15 cellular contexts compared by ENCODE assay signal in genomic region chr2:1590611-1591460, GRCh38.
DNase-seq lines count a peak whose midpoint lies in the region; ATAC-seq, FAIRE-seq and TF ChIP-seq lines count a peak whose summit lies in the region.
"Had no signal": no experiment of that assay in that cellular context is flagged by ENCODE, and none has a peak within 500 bp of the region (broad histone marks: within the 10 kb centered on the region; RNA-seq: fewer than 3 reads in every experiment).

No MANE protein-coding gene starts in this region.

- H3K4me1 Mint-ChIP-seq in HFFc6 (ENCODE audit: low read depth) = no peaks in the 10 kb centered on the region
- peaks cover 13% of the 10 kb centered on the region for H3K4me1 Mint-ChIP-seq in osteocyte (ENCODE audit: unreplicated experiment)
- no peaks in the 10 kb centered on the region for H3K4me1 Mint-ChIP-seq in activated T-cell treated with anti-CD3 and anti-CD28 coated beads, Interleukin-2, amount 50 U/mL, for 4 hours (ENCODE audit: low read depth)
- H3K4me1 Mint-ChIP-seq: activated CD4-positive, alpha-beta T cell treated with anti-CD3 and anti-CD28 coated beads, Interleukin-2, amount 10 ng/mL, durations not matched to agents 7 days and 5 days; CD14-positive monocyte had no signal

- peaks cover 15% of the 10 kb centered on the region for H3K27me3 Mint-ChIP-seq in HFFc6 (ENCODE audit: insufficient read depth)
- no peaks in the 10 kb centered on the region for H3K27me3 Mint-ChIP-seq in osteocyte (ENCODE audit: unreplicated experiment)
- H3K27me3 Mint-ChIP-seq in activated T-cell treated with anti-CD3 and anti-CD28 coated beads, Interleukin-2, amount 50 U/mL, for 4 hours (ENCODE audit: low read depth) = peaks cover 21% of the 10 kb centered on the region

- H3K4me1 ChIP-seq in SJCRH30 (peaks cover 51% of the 10 kb centered on the region), small intestine (ENCODE audit: control insufficient read depth in 2 of 2, insufficient read depth in 1 of 2, low read depth in 1 of 2, low read length in 1 of 2) (no peaks in the 10 kb centered on the region)

- intact Hi-C loops in left cardiac atrium (cut with DNase I) = loop anchor here (5.0 to 10.0 kb wide), 2 partner anchors 151 to 154 kb away; partner anchors contain the start of gene PXDN (in 2 of the 2)

- H3K9me3 Mint-ChIP-seq in HFFc6 (no peaks in the 10 kb centered on the region; the same call in 1 of the 2 replicates), osteocyte (ENCODE audit: unreplicated experiment) (no peaks in the 10 kb centered on the region)
- no peaks in the 10 kb centered on the region for H3K9me3 Mint-ChIP-seq in activated T-cell treated with anti-CD3 and anti-CD28 coated beads, Interleukin-2, amount 50 U/mL, for 4 hours
- H3K9me3 Mint-ChIP-seq: activated CD4-positive, alpha-beta T cell treated with anti-CD3 and anti-CD28 coated beads, Interleukin-2, amount 10 ng/mL, durations not matched to agents 7 days and 5 days; CD14-positive monocyte; stimulated activated naive CD8-positive, alpha-beta T cell treated with anti-CD3 and anti-CD28 coated beads, Interleukin-15, Interleukin-2, amounts not matched to agents 100 ng/mL and 50 ng/mL, for 24 hours had no signal

- no peaks in the 10 kb centered on the region for H3K36me3 ChIP-seq in SJCRH30
- H3K36me3 ChIP-seq in small intestine (ENCODE audit: control insufficient read depth in 2 of 2, insufficient read depth in 2 of 2, low read length in 2 of 2) = no peaks in the 10 kb centered on the region

- H3K36me3 Mint-ChIP-seq in HFFc6 (ENCODE audit: low read depth) (peaks cover 7% of the 10 kb centered on the region; the same call in 1 of the 2 replicates), osteocyte (ENCODE audit: unreplicated experiment) (no peaks in the 10 kb centered on the region)
- H3K36me3 Mint-ChIP-seq in activated T-cell treated with anti-CD3 and anti-CD28 coated beads, Interleukin-2, amount 50 U/mL, for 4 hours (ENCODE audit: insufficient read depth) = no peaks in the 10 kb centered on the region
- H3K36me3 Mint-ChIP-seq: CD14-positive monocyte had no signal

- FAIRE-seq in small intestine (lab: Jason Lieb, UNC) = no peak

- no peaks in the 10 kb centered on the region; the same call in 1 of the 2 replicates for H3K27me3 ChIP-seq in SJCRH30
- H3K27me3 ChIP-seq in small intestine (ENCODE audit: control insufficient read depth in 2 of 2, insufficient read depth in 2 of 2, low read length in 2 of 2) = no peaks in the 10 kb centered on the region

- 66 to 75% (median 72%) methylated on average over 18 of the region's 18 CpGs for WGBS in small intestine, 3 donors

- ATAC-seq in left cardiac atrium = no peak
- ATAC-seq in activated T-cell treated with anti-CD3 and anti-CD28 coated beads, Interleukin-2, amount 50 U/mL, for 4 hours = no peak

- H3K27ac Mint-ChIP-seq in HFFc6 (no peak overlapping the region), osteocyte (ENCODE audit: unreplicated experiment) (no peak overlapping the region)
- H3K27ac Mint-ChIP-seq: activated CD4-positive, alpha-beta T cell treated with anti-CD3 and anti-CD28 coated beads, Interleukin-2, amount 10 ng/mL, durations not matched to agents 7 days and 5 days; stimulated activated naive CD8-positive, alpha-beta T cell treated with anti-CD3 and anti-CD28 coated beads, Interleukin-15, Interleukin-2, amounts not matched to agents 100 ng/mL and 50 ng/mL, for 24 hours had no signal

- H3K9me3 ChIP-seq in SJCRH30 (replicated peaks) (no peaks in the 10 kb centered on the region), small intestine (ENCODE audit: control insufficient read depth, low read depth) (no peaks in the 10 kb centered on the region)

- H3K27ac ChIP-seq in SJCRH30 = no peak overlapping the region
- H3K27ac ChIP-seq in small intestine (ENCODE audit: low read depth in 1 of 2, low read length in 1 of 2) = no peak overlapping the region

- no peak overlapping the region for H3K4me3 ChIP-seq in SJCRH30
- no peak overlapping the region for H3K4me3 ChIP-seq in small intestine (ENCODE audit: low read depth in 1 of 2, low read length in 2 of 2)

- DNase-seq in HFFc6 (no peak), SJCRH30 (peak; percentile 43 to 61), left cardiac atrium (peak; percentile 43), osteocyte (ENCODE audit: extremely low spot score, unreplicated experiment) (no peak), small intestine (no peak), T-helper 2 cell (no peak)
- DNase-seq in activated T-cell treated with anti-CD3 and anti-CD28 coated beads, Interleukin-2, amount 50 U/mL, for 4 hours = no peak
- DNase-seq in activated CD4-positive, alpha-beta T cell treated with anti-CD3 and anti-CD28 coated beads for 4 hours = no peak
- DNase-seq: activated CD4-positive, alpha-beta T cell treated with anti-CD3 and anti-CD28 coated beads, Interleukin-2, amount 10 ng/mL, durations not matched to agents 7 days and 5 days; activated gamma-delta T cell treated with Interleukin-2 at 50 U/mL for 16 hours; cerebellar nuclear complex; NCI-H1092 treated with DMSO at 0.1 percent for 48 hours; stimulated activated CD4-positive, alpha-beta T cell treated with anti-CD3 and anti-CD28 coated beads, Interleukin-4, amount 100 ng/mL, for 24 hours had no signal

- H3K4me3 Mint-ChIP-seq in HFFc6 (no peak overlapping the region), osteocyte (ENCODE audit: unreplicated experiment) (no peak overlapping the region)
- H3K4me3 Mint-ChIP-seq in activated T-cell treated with anti-CD3 and anti-CD28 coated beads, Interleukin-2, amount 50 U/mL, for 4 hours = no peak overlapping the region
- H3K4me3 Mint-ChIP-seq: activated CD4-positive, alpha-beta T cell treated with anti-CD3 and anti-CD28 coated beads, Interleukin-2, amount 10 ng/mL, durations not matched to agents 7 days and 5 days; CD14-positive monocyte; stimulated activated naive CD8-positive, alpha-beta T cell treated with anti-CD3 and anti-CD28 coated beads, Interleukin-15, Interleukin-2, amounts not matched to agents 100 ng/mL and 50 ng/mL, for 24 hours had no signal

- 0 out of 2 replicates have a peak, but pooled peaks have one; percentile 24 for TF ChIP-seq CTCF in HFFc6 (IDR thresholded peaks at IDR 0.05)
- peak; percentile 18 for TF ChIP-seq CTCF in osteocyte (IDR thresholded peaks at IDR 0.05)

Comparison
In these comparisons a context has a peak if more than half of its experiments do, and no peak if none do; other contexts are left out.
1. DNase-seq: peak in SJCRH30 (2 of 2) and left cardiac atrium (single experiment); none in HFFc6 (single experiment), osteocyte (single experiment), activated T-cell treated with anti-CD3 and anti-CD28 coated beads, Interleukin-2, amount 50 U/mL, for 4 hours (single experiment), activated CD4-positive, alpha-beta T cell treated with anti-CD3 and anti-CD28 coated beads for 4 hours (0 of 2), small intestine (single experiment) and T-helper 2 cell (0 of 5).